In genomic region chr16:49428808-49429207, GRCh38 we compare ENCODE assay signal across 38 cellular contexts. TPM values are rescaled to one million over a fixed set of nuclear protein-coding genes. Genes with fewer than 3 reads are reported as not detected.
"Had no signal": no experiment of that assay in that cellular context is flagged by ENCODE, and none has a peak within 500 bp of the region (broad histone marks: within the 10 kb centered on the region; RNA-seq: fewer than 3 reads in every experiment).

No MANE protein-coding gene starts in this region.

- H3K27me3 ChIP-seq: MG63 had no signal

- H3K9me3 ChIP-seq: MG63 had no signal

- H3K4me3 ChIP-seq: MG63 had no signal

- DNase-seq: Karpas-422, Kasumi-1, MG63, MM.1S, MV-4-11, NCI-H1048, NCI-H1092, NCI-H1092 treated with DMSO at 0.1 percent for 48 hours, NCI-H1105, NCI-H1105 treated with DMSO at 0.1 percent for 48 hours, NCI-H1417, NCI-H1417 treated with DMSO at 0.1 percent for 48 hours, NCI-H1436, NCI-H1436 treated with DMSO at 0.1 percent for 48 hours, NCI-H146, NCI-H1694, NCI-H1694 treated with DMSO at 0.1 percent for 48 hours, NCI-H187, NCI-H187 treated with DMSO at 0.1 percent for 48 hours, NCI-H1930, NCI-H2029, NCI-H2029 treated with DMSO at 0.1 percent for 48 hours, NCI-H2081, NCI-H2081 treated with DMSO at 0.1 percent for 48 hours, NCI-H2107, NCI-H2171, NCI-H2171 treated with DMSO at 0.1 percent for 48 hours, NCI-H2227 treated with DMSO at 0.1 percent for 48 hours, NCI-H226, NCI-H345, NCI-H446, NCI-H446 treated with DMSO at 0.1 percent for 48 hours, NCI-H510A treated with DMSO at 0.1 percent for 48 hours, NCI-H524 had no signal

- H3K36me3 ChIP-seq: MG63 had no signal

RNA-seq across cellular contexts. Expression of gene C16orf78, which starts 55.2 kb away (rescaled TPM):
- total RNA-seq: LHCN-M2, M059J, MCF 10A, NCI-H460 had no signal
